28 cellular contexts compared by ENCODE assay signal in genomic region chr4:174460684-174461083, GRCh38.
DNase-seq lines count a peak whose midpoint lies in the region; TF ChIP-seq lines count a peak whose summit lies in the region.
"Had no signal": no experiment of that assay in that cellular context is flagged by ENCODE, and none has a peak within 500 bp of the region (broad histone marks: within the 10 kb centered on the region; RNA-seq: fewer than 3 reads in every experiment).

No MANE protein-coding gene starts in this region.

- no peaks in the 10 kb centered on the region for H3K9me3 ChIP-seq in stomach smooth muscle (ENCODE audit: control insufficient read depth in 2 of 2, low read length in 2 of 2)
- no peaks in the 10 kb centered on the region; the same call in 1 of the 2 replicates for H3K9me3 ChIP-seq in MG63

- no peaks in the 10 kb centered on the region for H3K4me1 ChIP-seq in stomach smooth muscle (ENCODE audit: control insufficient read depth, insufficient read depth, low read length)
- H3K4me1 ChIP-seq: neural progenitor cell had no signal

- peak; percentile 12 for DNase-seq in NCI-H1105 treated with DMSO at 0.1 percent for 48 hours (lab: John Stamatoyannopoulos, UW)
- DNase-seq in NCI-H1105 (lab: John Stamatoyannopoulos, UW), result no peak
- DNase-seq in astrocyte of the spinal cord (ENCODE audit: low read depth, low spot score), result peak; percentile 64
- peak; percentile 44 for DNase-seq in fibroblast of pulmonary artery (ENCODE audit: low read depth)
- DNase-seq in NCI-H510A (lab: John Stamatoyannopoulos, UW), result no peak
- DNase-seq in MG63, result no peak
- DNase-seq in kidney glomerular epithelial cell (lab: John Stamatoyannopoulos, UW), result no peak
- DNase-seq: 8988T; activated CD4-positive, alpha-beta memory T cell treated with anti-CD3 and anti-CD28 coated beads, Interleukin-2, amount 10 ng/mL, durations not matched to agents 7 days and 5 days; activated CD8-positive, alpha-beta memory T cell treated with anti-CD3 and anti-CD28 coated beads, Interleukin-2, amount 50 U/mL, for 48 hours; activated naive CD4-positive, alpha-beta T cell treated with anti-CD3 and anti-CD28 coated beads, Interleukin-2, amount 10 ng/mL, durations not matched to agents 7 days and 5 days; amniotic stem cell; caudate nucleus; CD4-positive, alpha-beta memory T cell; DMS 273 treated with DMSO at 0.1 percent for 48 hours; GOT3; NCI-H1048; NCI-H187 treated with DMSO at 0.1 percent for 48 hours; NCI-H2171 treated with DMSO at 0.1 percent for 48 hours; NCI-H524 treated with DMSO at 0.1 percent for 48 hours; PC-9; posterior cingulate gyrus; right cardiac atrium; Right ventricle myocardium superior; stimulated activated CD4-positive, alpha-beta T cell treated with anti-CD3 and anti-CD28 coated beads, Interleukin-4, amount 100 ng/mL, for 24 hours had no signal

- H3K27me3 ChIP-seq in stomach smooth muscle (ENCODE audit: control insufficient read depth in 1 of 2, insufficient read depth in 2 of 2, low read length in 2 of 2) (no peaks in the 10 kb centered on the region), MG63 (no peaks in the 10 kb centered on the region)
- H3K27me3 ChIP-seq: neural progenitor cell, suprapubic skin had no signal

- H3K4me3 ChIP-seq in astrocyte of the spinal cord (ENCODE audit: low read depth, low read length) (no peak overlapping the region), fibroblast of pulmonary artery (replicated peaks; ENCODE audit: low read depth, low read length) (no peak overlapping the region), stomach smooth muscle (ENCODE audit: low read length in 2 of 2) (no peak overlapping the region), MG63 (no peak overlapping the region)
- H3K4me3 ChIP-seq: neural progenitor cell, PC-9, suprapubic skin had no signal

- TF ChIP-seq CTCF in astrocyte of the spinal cord (IDR thresholded peaks at IDR 0.05; ENCODE audit: low read depth, low read length) (no peak), fibroblast of pulmonary artery (IDR thresholded peaks at IDR 0.05; ENCODE audit: low read length, missing control alignments) (no peak)

- H3K9ac ChIP-seq in stomach smooth muscle (ENCODE audit: low read length in 2 of 2), result no peak overlapping the region
- H3K9ac ChIP-seq: neural progenitor cell had no signal

- in situ Hi-C loops in astrocyte of the spinal cord (cut with HindIII; ENCODE audit: low sequenced_read_pairs), result no loop called here

- H3K36me3 ChIP-seq in stomach smooth muscle (ENCODE audit: control insufficient read depth in 2 of 2, insufficient read depth in 2 of 2, low read length in 2 of 2) (no peaks in the 10 kb centered on the region), MG63 (no peaks in the 10 kb centered on the region)
- H3K36me3 ChIP-seq: neural progenitor cell, suprapubic skin had no signal

- H3K27ac ChIP-seq in stomach smooth muscle (ENCODE audit: low read length), result peak overlapping the region; percentile 20
- H3K27ac ChIP-seq: neural progenitor cell, PC-9, suprapubic skin had no signal

Comparison
In these comparisons a context has a peak if more than half of its experiments do, and no peak if none do; other contexts are left out.
1. DNase-seq: peak in NCI-H1105 treated with DMSO at 0.1 percent for 48 hours (single experiment), astrocyte of the spinal cord (single experiment) and fibroblast of pulmonary artery (single experiment); none in NCI-H1105 (single experiment), NCI-H510A (single experiment), MG63 (single experiment) and kidney glomerular epithelial cell (single experiment).